In genomic region chr2:20551945-20552328, GRCh38 we compare ENCODE assay signal across 17 cellular contexts.
"Had no signal": no experiment of that assay in that cellular context is flagged by ENCODE, and none has a peak within 500 bp of the region (broad histone marks: within the 10 kb centered on the region; RNA-seq: fewer than 3 reads in every experiment).

No MANE protein-coding gene starts in this region.

- H3K27ac ChIP-seq: body of pancreas, epithelial cell of prostate, gastroesophageal sphincter, neural progenitor cell had no signal

- H3K27ac Mint-ChIP-seq: activated B cell treated with CpG ODN at 0.5 μM for 24 hours; T-helper 1 cell treated with Interleukin-12 subunit alpha and Interleukin-12 subunit beta and Interleukin-4 antibody, amounts not matched to agents 30 μg/mL and 1 μg/mL, for 36 hours had no signal

- H3K36me3 ChIP-seq: adrenal gland, gastroesophageal sphincter, neural progenitor cell, right atrium auricular region, upper lobe of left lung had no signal

- DNase-seq: activated B cell treated with CpG ODN at 0.5 μM for 24 hours; activated naive CD4-positive, alpha-beta T cell treated with anti-CD3 and anti-CD28 coated beads, Interleukin-2, amount 50 U/mL, for 16 hours; activated T-cell treated with anti-CD3 and anti-CD28 coated beads, Interleukin-2, amount 50 U/mL, for 1 hour; body of pancreas; cortex of kidney; effector memory CD4-positive, alpha-beta T cell; mesendoderm; stimulated activated CD4-positive, alpha-beta T cell treated with anti-CD3 and anti-CD28 coated beads, Interleukin-1b, Interleukin-23, amount 100 ng/mL, for 48 hours; stimulated activated naive CD8-positive, alpha-beta T cell treated with anti-CD3 and anti-CD28 coated beads, Interleukin-15, Interleukin-2, amounts not matched to agents 100 U/mL and 50 U/mL, for 24 hours; upper lobe of left lung had no signal

- ATAC-seq: body of pancreas; gastroesophageal sphincter; stimulated activated naive CD8-positive, alpha-beta T cell treated with anti-CD3 and anti-CD28 coated beads, Interleukin-15, Interleukin-2, amounts not matched to agents 100 U/mL and 50 U/mL, for 24 hours had no signal

- H3K9me3 Mint-ChIP-seq: activated B cell treated with CpG ODN at 0.5 μM for 24 hours; central memory CD8-positive, alpha-beta T cell; T-helper 1 cell treated with Interleukin-12 subunit alpha and Interleukin-12 subunit beta and Interleukin-4 antibody, amounts not matched to agents 30 μg/mL and 1 μg/mL, for 36 hours had no signal

- H3K4me1 Mint-ChIP-seq: central memory CD8-positive, alpha-beta T cell had no signal

- H3K4me1 ChIP-seq: body of pancreas had no signal

- H3K27me3 ChIP-seq: adrenal gland, body of pancreas, gastroesophageal sphincter, right atrium auricular region, upper lobe of left lung had no signal

- H3K9me3 ChIP-seq: adrenal gland, body of pancreas, gastroesophageal sphincter, right atrium auricular region, upper lobe of left lung had no signal

- H3K4me3 Mint-ChIP-seq: activated B cell treated with CpG ODN at 0.5 μM for 24 hours; central memory CD8-positive, alpha-beta T cell; T-helper 1 cell treated with Interleukin-12 subunit alpha and Interleukin-12 subunit beta and Interleukin-4 antibody, amounts not matched to agents 30 μg/mL and 1 μg/mL, for 36 hours had no signal

- H3K4me3 ChIP-seq: adrenal gland, body of pancreas, gastroesophageal sphincter, neural progenitor cell, right atrium auricular region, upper lobe of left lung had no signal

- H3K27me3 Mint-ChIP-seq: activated B cell treated with CpG ODN at 0.5 μM for 24 hours had no signal

- H3K36me3 Mint-ChIP-seq: neural progenitor cell had no signal
